Comparison of ENCODE assay signal across 8 cellular contexts in the genomic region with DNA sequence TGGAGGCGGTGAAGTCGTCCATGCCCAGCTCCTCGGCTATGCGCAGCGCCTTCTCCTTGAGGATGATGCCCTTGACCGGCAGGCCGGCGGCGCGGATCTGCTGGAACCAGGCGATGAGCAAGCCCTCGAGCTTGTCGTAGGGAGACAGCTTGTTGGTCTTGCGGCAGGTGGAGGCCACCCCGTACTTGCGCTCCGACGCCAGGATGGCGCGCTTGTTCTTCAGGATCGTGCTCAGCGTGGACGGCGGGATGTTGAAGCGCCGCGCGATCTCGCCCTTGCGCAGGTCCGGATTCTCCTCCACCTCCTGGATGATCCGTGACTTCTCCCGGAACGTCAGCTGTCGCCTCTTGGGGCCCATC. TPM values are rescaled to one million over a fixed set of nuclear protein-coding genes. Genes with fewer than 3 reads are reported as not detected.
DNase-seq lines count a peak whose midpoint lies in the region; ATAC-seq, FAIRE-seq and TF ChIP-seq lines count a peak whose summit lies in the region.

No MANE protein-coding gene starts in this region.

- no peaks in the 10 kb centered on the region for H3K27me3 ChIP-seq in aorta (ENCODE audit: control insufficient read depth in 1 of 2, insufficient read depth in 2 of 2, low read length in 1 of 2)

- peaks cover 17% of the 10 kb centered on the region for H3K36me3 Mint-ChIP-seq in activated CD4-positive, alpha-beta T cell treated with anti-CD3 and anti-CD28 coated beads, Interleukin-2, amount 10 ng/mL, durations not matched to agents 24 days and 14 days (ENCODE audit: low read depth)

- no peaks in the 10 kb centered on the region for H3K9me3 ChIP-seq in aorta (ENCODE audit: control insufficient read depth, low read length)

- TF ChIP-seq CTCF in epithelial cell of esophagus (IDR thresholded peaks at IDR 0.05; ENCODE audit: insufficient read depth, low read depth, low read length, missing control alignments): no peak
- no peak for TF ChIP-seq CTCF in D721Med (IDR thresholded peaks at IDR 0.05; ENCODE audit: insufficient read depth, missing control alignments)

- DNase-seq in EH (ENCODE audit: low read depth) (peak; percentile 64), Kasumi-1 (lab: John Stamatoyannopoulos, UW) (peak; percentile 21 to 42), epithelial cell of esophagus (ENCODE audit: low read depth) (peak; percentile 67), myocyte (ENCODE audit: low read depth) (peak; percentile 69), aorta (peak; percentile 71 to 87), D721Med (ENCODE audit: insufficient read length, low spot score) (no peak)
- peak; percentile 83 for DNase-seq in activated CD4-positive, alpha-beta T cell treated with anti-CD3 and anti-CD28 coated beads, Interleukin-2, amount 10 ng/mL, durations not matched to agents 24 days and 14 days

- peak overlapping the region; percentile 73 for H3K4me3 ChIP-seq in epithelial cell of esophagus (ENCODE audit: low read length)
- peak overlapping the region; percentile 80 to 98 for H3K4me3 ChIP-seq in aorta (ENCODE audit: low read length in 2 of 2)

- H3K36me3 ChIP-seq in aorta (ENCODE audit: control insufficient read depth in 1 of 2, insufficient read depth in 2 of 2, low read length in 1 of 2): no peaks in the 10 kb centered on the region

- intact Hi-C loops in activated CD4-positive, alpha-beta T cell treated with anti-CD3 and anti-CD28 coated beads, Interleukin-2, amount 10 ng/mL, durations not matched to agents 24 days and 14 days (cut with micrococcal nuclease): loop anchor here (1.0 to 2.0 kb wide), 3 partner anchors 34 to 299 kb away; partner anchors contain the start of genes AP5S1 and PANK2
- intact Hi-C loops in aorta (cut with DNase I): loop anchor here (1.0 to 10.0 kb wide), 3 partner anchors 33 to 59 kb away; partner anchors contain the start of genes AP5S1 (in 1 of the 2) and MAVS (in 1 of the 2)

- FAIRE-seq in D721Med (lab: Jason Lieb, UNC): no peak

- ATAC-seq in GM21515 (IDR thresholded peaks at IDR 0.05; ENCODE audit: unreplicated experiment) (peak; percentile 18), aorta (ENCODE audit: low FRiP score) (no peak)

- peak overlapping the region; percentile 79 for H3K27ac Mint-ChIP-seq in activated CD4-positive, alpha-beta T cell treated with anti-CD3 and anti-CD28 coated beads, Interleukin-2, amount 10 ng/mL, durations not matched to agents 24 days and 14 days

- no peaks in the 10 kb centered on the region for H3K4me1 ChIP-seq in aorta (ENCODE audit: control insufficient read depth in 1 of 2, insufficient read depth in 2 of 2, low read length in 2 of 2)

- H3K4me1 Mint-ChIP-seq in activated CD4-positive, alpha-beta T cell treated with anti-CD3 and anti-CD28 coated beads, Interleukin-2, amount 10 ng/mL, durations not matched to agents 24 days and 14 days: peaks cover 38% of the 10 kb centered on the region

- no peaks in the 10 kb centered on the region for H3K9me3 Mint-ChIP-seq in activated CD4-positive, alpha-beta T cell treated with anti-CD3 and anti-CD28 coated beads, Interleukin-2, amount 10 ng/mL, durations not matched to agents 24 days and 14 days

- H3K27me3 Mint-ChIP-seq in activated CD4-positive, alpha-beta T cell treated with anti-CD3 and anti-CD28 coated beads, Interleukin-2, amount 10 ng/mL, durations not matched to agents 24 days and 14 days: peaks cover 1% of the 10 kb centered on the region

- H3K4me3 Mint-ChIP-seq in activated CD4-positive, alpha-beta T cell treated with anti-CD3 and anti-CD28 coated beads, Interleukin-2, amount 10 ng/mL, durations not matched to agents 24 days and 14 days: peak overlapping the region; percentile 87

- H3K27ac ChIP-seq in aorta (ENCODE audit: low read depth in 1 of 2, low read length in 2 of 2): peak overlapping the region; percentile 24 to 65

- WGBS in aorta, 2 donors: 1% methylated on average over 33 to 35 of the region's 35 CpGs

RNA-seq across cellular contexts. Expression of gene CENPB, which starts 0.4 kb away (rescaled TPM):
- 72.8 and 74.4 TPM in 2 replicates for total RNA-seq in activated CD4-positive, alpha-beta T cell treated with anti-CD3 and anti-CD28 coated beads, Interleukin-2, amount 10 ng/mL, durations not matched to agents 24 days and 14 days
- total RNA-seq in myocyte (86.0 and 88.2 TPM in 2 replicates), aorta (10 to 100 TPM; 79.7 to 89.4 TPM)
- polyA plus RNA-seq in myocyte (2012): 78.8 TPM
- polyA plus RNA-seq in aorta: 10 to 100 TPM; 44.7 to 86.8 TPM

RNA-seq across cellular contexts. Expression of gene SPEF1, which starts 4.9 kb away (rescaled TPM):
- not detected in 2 replicates for total RNA-seq in activated CD4-positive, alpha-beta T cell treated with anti-CD3 and anti-CD28 coated beads, Interleukin-2, amount 10 ng/mL, durations not matched to agents 24 days and 14 days
- total RNA-seq in myocyte: 0.11 TPM in 1 of 2 replicates, not detected in the other
- polyA plus RNA-seq in myocyte (2012): 0.61 TPM
- total RNA-seq in aorta: not detected
- polyA plus RNA-seq in aorta: under 1 TPM in 1 of 2 donors, not detected in 1; 0.90 TPM

RNA-seq across cellular contexts. Expression of gene CDC25B, which starts 10.0 kb away (rescaled TPM):
- total RNA-seq in activated CD4-positive, alpha-beta T cell treated with anti-CD3 and anti-CD28 coated beads, Interleukin-2, amount 10 ng/mL, durations not matched to agents 24 days and 14 days: 70.7 and 75.5 TPM in 2 replicates
- 127 and 211 TPM in 2 replicates for total RNA-seq in myocyte
- 84.8 TPM for polyA plus RNA-seq in myocyte (2012)
- total RNA-seq in aorta: 10 to 100 TPM; 29.6 to 56.3 TPM
- polyA plus RNA-seq in aorta: 10 to 100 TPM in 1 of 2 donors, 1 to 10 TPM in 1; 9.9 to 87.5 TPM

RNA-seq across cellular contexts. Expression of gene ADISSP, which starts 18.6 kb away (rescaled TPM):
- 62.9 and 68.8 TPM in 2 replicates for total RNA-seq in activated CD4-positive, alpha-beta T cell treated with anti-CD3 and anti-CD28 coated beads, Interleukin-2, amount 10 ng/mL, durations not matched to agents 24 days and 14 days
- 40.8 and 42.4 TPM in 2 replicates for total RNA-seq in myocyte
- polyA plus RNA-seq in myocyte (2012): 45.0 TPM
- total RNA-seq in aorta: 10 to 100 TPM; 13.9 to 21.1 TPM
- polyA plus RNA-seq in aorta: 10 to 100 TPM in 1 of 2 donors, 1 to 10 TPM in 1; 8.5 to 14.0 TPM

RNA-seq across cellular contexts. Expression of gene AP5S1, which starts 34.2 kb away (rescaled TPM):
- 13.0 and 13.5 TPM in 2 replicates for total RNA-seq in activated CD4-positive, alpha-beta T cell treated with anti-CD3 and anti-CD28 coated beads, Interleukin-2, amount 10 ng/mL, durations not matched to agents 24 days and 14 days
- total RNA-seq in myocyte (23.8 and 24.6 TPM in 2 replicates), aorta (10 to 100 TPM in 1 of 2 donors, 1 to 10 TPM in 1; 9.9 to 12.3 TPM)
- polyA plus RNA-seq in myocyte (2012): 21.3 TPM
- 1 to 10 TPM; 4.4 to 5.9 TPM for polyA plus RNA-seq in aorta
